Comparison of ENCODE assay signal across 8 cellular contexts in genomic region chr12:123063535-123063934, GRCh38.
DNase-seq lines count a peak whose midpoint lies in the region; ATAC-seq, FAIRE-seq and TF ChIP-seq lines count a peak whose summit lies in the region.

No MANE protein-coding gene starts in this region.

- ATAC-seq in pancreas (peak in 1 of 4 donors; percentile 15), GM19035 (IDR thresholded peaks at IDR 0.05; ENCODE audit: unreplicated experiment) (no peak)

- no peaks in the 10 kb centered on the region for H3K36me3 ChIP-seq in pancreas

- no peaks in the 10 kb centered on the region for H3K9me3 ChIP-seq in pancreas

- no peaks in the 10 kb centered on the region for H3K27me3 ChIP-seq in pancreas

- H3K4me3 ChIP-seq in pancreas: no peak overlapping the region

- FAIRE-seq in pancreas (lab: Jason Lieb, UNC) (no peak), urothelium cell line (lab: Jason Lieb, UNC) (no peak)

- peak overlapping the region; percentile 54 to 69 (median 62) for H3K27ac ChIP-seq in pancreas

- H3K4me1 ChIP-seq in pancreas: peaks cover 18 to 25% (median 22%) of the 10 kb centered on the region in 3 donors

- intact Hi-C loops in pancreas (cut with DNase I): no loop called here

- peak; percentile 45 for DNase-seq in MV-4-11 (lab: John Stamatoyannopoulos, UW)
- DNase-seq in dermis blood vessel endothelial cell: peak; percentile 55
- peak in 1 of 6 donors; percentile 30 for DNase-seq in pancreas
- no peak for DNase-seq in urothelium cell line (ENCODE audit: low spot score)
- no peak for DNase-seq in NCI-H2196 treated with DMSO at 0.1 percent for 48 hours (lab: John Stamatoyannopoulos, UW; ENCODE audit: unreplicated experiment)
- DNase-seq in stimulated activated naive CD4-positive, alpha-beta T cell treated with Interleukin-2 at 50 U/mL for 16 hours (lab: John Stamatoyannopoulos, UW): no peak

- 63 to 86% methylated on average over 2 of the region's 2 CpGs for WGBS in pancreas, 2 donors

- TF ChIP-seq CTCF in GM12872 (IDR thresholded peaks at IDR 0.05; ENCODE audit: insufficient read depth, low read depth, low read length) (peak; percentile 63), pancreas (IDR thresholded peaks at IDR 0.05) (peak in 1 of 4 donors; percentile 5)

Comparison
In these comparisons a context has a peak if more than half of its experiments do, and no peak if none do; other contexts are left out.
1. DNase-seq: peak in MV-4-11 (single experiment) and dermis blood vessel endothelial cell (single experiment); none in urothelium cell line (single experiment), NCI-H2196 treated with DMSO at 0.1 percent for 48 hours (single experiment) and stimulated activated naive CD4-positive, alpha-beta T cell treated with Interleukin-2 at 50 U/mL for 16 hours (single experiment).